In the genomic region with DNA sequence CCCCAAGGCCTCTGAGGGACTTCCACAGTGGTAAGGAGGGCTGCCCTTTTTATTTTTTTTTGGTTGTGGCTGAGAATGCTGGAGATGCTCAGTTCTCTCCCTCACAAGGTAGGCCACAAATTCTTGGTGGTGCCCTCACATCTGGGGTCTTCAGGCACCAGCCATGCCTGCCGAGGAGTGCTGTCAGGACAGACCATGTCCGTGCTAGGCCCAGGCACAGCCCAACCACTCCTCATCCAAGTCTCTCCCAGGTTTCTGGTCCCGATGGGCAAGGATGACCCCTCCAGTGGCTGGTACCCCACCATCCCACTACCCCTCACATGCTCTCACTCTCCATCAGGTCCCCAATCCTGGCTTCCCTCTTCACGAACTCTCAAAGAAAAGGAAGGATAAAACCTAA, we compare ENCODE assay signal across 17 cellular contexts. TPM values are rescaled to one million over a fixed set of nuclear protein-coding genes. Genes with fewer than 3 reads are reported as not detected.
"Had no signal": no experiment of that assay in that cellular context is flagged by ENCODE, and none has a peak within 500 bp of the region (broad histone marks: within the 10 kb centered on the region; RNA-seq: fewer than 3 reads in every experiment).

No MANE protein-coding gene starts in this region.

- ATAC-seq: activated naive CD8-positive, alpha-beta T cell treated with anti-CD3 and anti-CD28 coated beads, Interleukin-2, amount 50 U/mL, for 24 hours; naive thymus-derived CD8-positive, alpha-beta T cell; psoas muscle; right lobe of liver; stimulated activated naive CD8-positive, alpha-beta T cell treated with anti-CD3 and anti-CD28 coated beads, Interleukin-15, amount 100 ng/mL, for 72 hours had no signal

- H3K4me1 ChIP-seq: right lobe of liver had no signal

- H3K4me3 Mint-ChIP-seq: activated naive CD8-positive, alpha-beta T cell treated with anti-CD3 and anti-CD28 coated beads, Interleukin-2, amount 50 U/mL, for 24 hours; activated T-helper 1 cell treated with anti-CD3 and anti-CD28 coated beads, Interleukin-12 subunit alpha, Interleukin-12 subunit beta, Interleukin-2, Interleukin-4 antibody, amounts not matched to agents 30 ng/mL and 10 ng/mL and 1 ng/mL, durations not matched to agents 14 hours and 24 hours and 36 hours; naive thymus-derived CD8-positive, alpha-beta T cell; stimulated activated naive CD8-positive, alpha-beta T cell treated with anti-CD3 and anti-CD28 coated beads, Interleukin-15, amount 100 ng/mL, for 72 hours had no signal

- H3K9me3 Mint-ChIP-seq: activated T-helper 1 cell treated with anti-CD3 and anti-CD28 coated beads, Interleukin-12 subunit alpha, Interleukin-12 subunit beta, Interleukin-2, Interleukin-4 antibody, amounts not matched to agents 30 ng/mL and 10 ng/mL and 1 ng/mL, durations not matched to agents 14 hours and 24 hours and 36 hours had no signal

- H3K27ac Mint-ChIP-seq: activated naive CD8-positive, alpha-beta T cell treated with anti-CD3 and anti-CD28 coated beads, Interleukin-2, amount 50 U/mL, for 24 hours; activated T-helper 1 cell treated with anti-CD3 and anti-CD28 coated beads, Interleukin-12 subunit alpha, Interleukin-12 subunit beta, Interleukin-2, Interleukin-4 antibody, amounts not matched to agents 30 ng/mL and 10 ng/mL and 1 ng/mL, durations not matched to agents 14 hours and 24 hours and 36 hours; stimulated activated naive CD8-positive, alpha-beta T cell treated with anti-CD3 and anti-CD28 coated beads, Interleukin-15, amount 100 ng/mL, for 72 hours had no signal

- H3K27ac ChIP-seq: psoas muscle, right lobe of liver, VCaP had no signal

- H3K36me3 ChIP-seq: right lobe of liver, thoracic aorta had no signal

- H3K27me3 ChIP-seq: right lobe of liver had no signal

- H3K9me3 ChIP-seq: psoas muscle, right lobe of liver, thoracic aorta had no signal

- DNase-seq: activated CD4-positive, alpha-beta T cell treated with anti-CD3 and anti-CD28 coated beads for 48 hours; activated naive CD4-positive, alpha-beta T cell; activated naive CD8-positive, alpha-beta T cell treated with anti-CD3 and anti-CD28 coated beads, Interleukin-2, amount 50 U/mL, for 24 hours; central memory CD4-positive, alpha-beta T cell; cortex of kidney; effector memory CD4-positive, alpha-beta T cell; hypothalamus; naive thymus-derived CD8-positive, alpha-beta T cell; nucleus accumbens; psoas muscle; right lobe of liver; stimulated activated CD4-positive, alpha-beta T cell treated with anti-CD3 and anti-CD28 coated beads, Interleukin-4, amount 100 ng/mL, for 4 hours; stimulated activated naive CD8-positive, alpha-beta T cell treated with anti-CD3 and anti-CD28 coated beads, Interleukin-15, amount 100 ng/mL, for 72 hours; T-helper 1 cell had no signal

- H3K4me3 ChIP-seq: psoas muscle, right lobe of liver, thoracic aorta had no signal

RNA-seq across cellular contexts. Expression of gene THY1, which starts 4.2 kb away (rescaled TPM):
- total RNA-seq: naive thymus-derived CD8-positive, alpha-beta T cell had no signal
